ENCODE assay signal across 1 cellular context in genomic region chr17:72123496-72123963, GRCh38.
TF ChIP-seq lines count a peak whose summit lies in the region.

No MANE protein-coding gene starts in this region.

TF ChIP-seq in HepG2, 621 proteins besides CTCF, POLR2A, EP300 and RAD21 (continued from another document and continues in another):
- TF ChIP-seq ELK4 (CRISPR knock-in tag; IDR thresholded peaks at IDR 0.05; ENCODE audit: borderline replicate concordance) (no peak; the same call in 1 of the 2 replicates), HOXA7 (CRISPR knock-in tag; IDR thresholded peaks at IDR 0.05) (no peak), SAFB2 (CRISPR knock-in tag; IDR thresholded peaks at IDR 0.05; ENCODE audit: borderline replicate concordance, low read depth) (no peak), AGO2 (optimal IDR thresholded peaks at IDR 0.05; ENCODE audit: low read depth, low read length) (peak; percentile 98), TOE1 (CRISPR knock-in tag; IDR thresholded peaks at IDR 0.05) (no peak), ZNF564 (CRISPR knock-in tag; IDR thresholded peaks at IDR 0.05) (no peak), ZNF232 (CRISPR knock-in tag; IDR thresholded peaks at IDR 0.05; ENCODE audit: borderline replicate concordance) (no peak), ZFP1 (CRISPR knock-in tag; IDR thresholded peaks at IDR 0.05) (0 out of 2 replicates have a peak, but pooled peaks have one; percentile 9), ZBTB20 (CRISPR knock-in tag; IDR thresholded peaks at IDR 0.05; ENCODE audit: borderline replicate concordance, low read depth) (peak; percentile 6; the same call in 1 of the 2 replicates), ZBTB37 (CRISPR knock-in tag; IDR thresholded peaks at IDR 0.05) (no peak), ZBTB4 (CRISPR knock-in tag; IDR thresholded peaks at IDR 0.05; ENCODE audit: borderline replicate concordance) (no peak), PRMT3 (CRISPR knock-in tag; IDR thresholded peaks at IDR 0.05; ENCODE audit: borderline replicate concordance, low read depth) (no peak), ZNF44 (CRISPR knock-in tag; IDR thresholded peaks at IDR 0.05) (no peak), SMC3 (IDR thresholded peaks at IDR 0.05; ENCODE audit: low read length) (no peak), ZNF574 (CRISPR knock-in tag; IDR thresholded peaks at IDR 0.05) (peak; percentile 23; the same call in 1 of the 2 replicates), ARID2 (CRISPR knock-in tag; IDR thresholded peaks at IDR 0.05; ENCODE audit: borderline replicate concordance) (no peak), ZNF549 (CRISPR knock-in tag; IDR thresholded peaks at IDR 0.05) (no peak), SOX6 (IDR thresholded peaks at IDR 0.05) (no peak), SOX6 (CRISPR knock-in tag; IDR thresholded peaks at IDR 0.05) (peak; percentile 7; the same call in 1 of the 2 replicates), TBX2 (CRISPR knock-in tag; IDR thresholded peaks at IDR 0.05; ENCODE audit: borderline replicate concordance) (no peak), ZBTB8A (CRISPR knock-in tag; IDR thresholded peaks at IDR 0.05; ENCODE audit: borderline replicate concordance, low read depth) (no peak), ZNF644 (CRISPR knock-in tag; IDR thresholded peaks at IDR 0.05; ENCODE audit: low read depth) (no peak), ZNF383 (CRISPR knock-in tag; IDR thresholded peaks at IDR 0.05; ENCODE audit: borderline replicate concordance) (no peak), HES4 (CRISPR knock-in tag; IDR thresholded peaks at IDR 0.05; ENCODE audit: borderline replicate concordance) (0 out of 2 replicates have a peak, but pooled peaks have one; percentile 15), ZNF234 (CRISPR knock-in tag; conservative IDR thresholded peaks at IDR 0.05) (no peak), HNRNPL (IDR thresholded peaks at IDR 0.05; ENCODE audit: low read depth, low read length) (peak; percentile 85; the same call in 1 of the 2 replicates), SRSF4 (IDR thresholded peaks at IDR 0.05; ENCODE audit: low read depth, low read length, poor library complexity, severe bottlenecking) (no peak), CREB3 (CRISPR knock-in tag; IDR thresholded peaks at IDR 0.05) (no peak), ZNF589 (CRISPR knock-in tag; conservative IDR thresholded peaks at IDR 0.05) (no peak; the same call in 1 of the 2 replicates), TBL1XR1 (IDR thresholded peaks at IDR 0.05; ENCODE audit: borderline replicate concordance, low read length, partially characterized antibody) (no peak), ELF3 (CRISPR knock-in tag; IDR thresholded peaks at IDR 0.05) (no peak), ZNF253 (CRISPR knock-in tag; IDR thresholded peaks at IDR 0.05; ENCODE audit: borderline replicate concordance) (no peak), ZNF879 (CRISPR knock-in tag; IDR thresholded peaks at IDR 0.05) (no peak), TFDP2 (CRISPR knock-in tag; IDR thresholded peaks at IDR 0.05) (no peak), ESRRA (CRISPR knock-in tag; IDR thresholded peaks at IDR 0.05; ENCODE audit: low read depth) (no peak), ETV5 (CRISPR knock-in tag; IDR thresholded peaks at IDR 0.05; ENCODE audit: borderline replicate concordance) (no peak), POLR2G (IDR thresholded peaks at IDR 0.05; ENCODE audit: low read depth, low read length) (peak; percentile 47), ZNF24 (IDR thresholded peaks at IDR 0.05) (no peak), ZGPAT (CRISPR knock-in tag; IDR thresholded peaks at IDR 0.05) (0 out of 2 replicates have a peak, but pooled peaks have one; percentile 7), HNRNPLL (IDR thresholded peaks at IDR 0.05; ENCODE audit: low read depth, low read length, poor library complexity, severe bottlenecking) (peak; percentile 51)
- TF ChIP-seq, protein P1, sequence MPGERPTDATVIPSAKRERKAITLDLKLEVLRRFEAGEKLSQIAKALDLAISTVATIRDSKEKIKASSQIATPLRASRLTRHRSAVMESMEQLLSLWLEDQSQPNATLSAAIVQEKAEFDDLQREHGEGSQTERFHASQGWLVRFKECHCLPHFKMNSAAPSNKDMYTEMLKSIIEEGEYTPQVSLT (CRISPR knock-in tag; IDR thresholded peaks at IDR 0.05; ENCODE audit: borderline replicate concordance, low read depth): peak; percentile 79; the same call in 1 of the 2 replicates
- TF ChIP-seq, protein P2, sequence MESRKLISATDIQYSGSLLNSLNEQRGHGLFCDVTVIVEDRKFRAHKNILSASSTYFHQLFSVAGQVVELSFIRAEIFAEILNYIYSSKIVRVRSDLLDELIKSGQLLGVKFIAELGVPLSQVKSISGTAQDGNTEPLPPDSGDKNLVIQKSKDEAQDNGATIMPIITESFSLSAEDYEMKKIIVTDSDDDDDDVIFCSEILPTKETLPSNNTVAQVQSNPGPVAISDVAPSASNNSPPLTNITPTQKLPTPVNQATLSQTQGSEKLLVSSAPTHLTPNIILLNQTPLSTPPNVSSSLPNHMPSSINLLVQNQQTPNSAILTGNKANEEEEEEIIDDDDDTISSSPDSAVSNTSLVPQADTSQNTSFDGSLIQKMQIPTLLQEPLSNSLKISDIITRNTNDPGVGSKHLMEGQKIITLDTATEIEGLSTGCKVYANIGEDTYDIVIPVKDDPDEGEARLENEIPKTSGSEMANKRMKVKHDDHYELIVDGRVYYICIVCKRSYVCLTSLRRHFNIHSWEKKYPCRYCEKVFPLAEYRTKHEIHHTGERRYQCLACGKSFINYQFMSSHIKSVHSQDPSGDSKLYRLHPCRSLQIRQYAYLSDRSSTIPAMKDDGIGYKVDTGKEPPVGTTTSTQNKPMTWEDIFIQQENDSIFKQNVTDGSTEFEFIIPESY (CRISPR knock-in tag; IDR thresholded peaks at IDR 0.05): peak; percentile 91
- TF ChIP-seq, protein P3, sequence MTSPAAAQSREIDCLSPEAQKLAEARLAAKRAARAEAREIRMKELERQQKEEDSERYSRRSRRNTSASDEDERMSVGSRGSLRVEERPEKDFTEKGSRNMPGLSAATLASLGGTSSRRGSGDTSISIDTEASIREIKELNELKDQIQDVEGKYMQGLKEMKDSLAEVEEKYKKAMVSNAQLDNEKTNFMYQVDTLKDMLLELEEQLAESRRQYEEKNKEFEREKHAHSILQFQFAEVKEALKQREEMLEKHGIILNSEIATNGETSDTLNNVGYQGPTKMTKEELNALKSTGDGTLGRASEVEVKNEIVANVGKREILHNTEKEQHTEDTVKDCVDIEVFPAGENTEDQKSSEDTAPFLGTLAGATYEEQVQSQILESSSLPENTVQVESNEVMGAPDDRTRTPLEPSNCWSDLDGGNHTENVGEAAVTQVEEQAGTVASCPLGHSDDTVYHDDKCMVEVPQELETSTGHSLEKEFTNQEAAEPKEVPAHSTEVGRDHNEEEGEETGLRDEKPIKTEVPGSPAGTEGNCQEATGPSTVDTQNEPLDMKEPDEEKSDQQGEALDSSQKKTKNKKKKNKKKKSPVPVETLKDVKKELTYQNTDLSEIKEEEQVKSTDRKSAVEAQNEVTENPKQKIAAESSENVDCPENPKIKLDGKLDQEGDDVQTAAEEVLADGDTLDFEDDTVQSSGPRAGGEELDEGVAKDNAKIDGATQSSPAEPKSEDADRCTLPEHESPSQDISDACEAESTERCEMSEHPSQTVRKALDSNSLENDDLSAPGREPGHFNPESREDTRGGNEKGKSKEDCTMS (CRISPR knock-in tag; conservative IDR thresholded peaks at IDR 0.05): 0 out of 2 replicates have a peak, but pooled peaks have one; percentile 47
- TF ChIP-seq, protein P4, sequence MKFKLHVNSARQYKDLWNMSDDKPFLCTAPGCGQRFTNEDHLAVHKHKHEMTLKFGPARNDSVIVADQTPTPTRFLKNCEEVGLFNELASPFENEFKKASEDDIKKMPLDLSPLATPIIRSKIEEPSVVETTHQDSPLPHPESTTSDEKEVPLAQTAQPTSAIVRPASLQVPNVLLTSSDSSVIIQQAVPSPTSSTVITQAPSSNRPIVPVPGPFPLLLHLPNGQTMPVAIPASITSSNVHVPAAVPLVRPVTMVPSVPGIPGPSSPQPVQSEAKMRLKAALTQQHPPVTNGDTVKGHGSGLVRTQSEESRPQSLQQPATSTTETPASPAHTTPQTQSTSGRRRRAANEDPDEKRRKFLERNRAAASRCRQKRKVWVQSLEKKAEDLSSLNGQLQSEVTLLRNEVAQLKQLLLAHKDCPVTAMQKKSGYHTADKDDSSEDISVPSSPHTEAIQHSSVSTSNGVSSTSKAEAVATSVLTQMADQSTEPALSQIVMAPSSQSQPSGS (CRISPR knock-in tag; IDR thresholded peaks at IDR 0.05): peak; percentile 47; the same call in 1 of the 2 replicates
